In genomic region chr2:95012881-95013550, GRCh38 we compare ENCODE assay signal across 8 cellular contexts. TPM values are rescaled to one million over a fixed set of nuclear protein-coding genes. Genes with fewer than 3 reads are reported as not detected.
DNase-seq lines count a peak whose midpoint lies in the region; ATAC-seq, FAIRE-seq and TF ChIP-seq lines count a peak whose summit lies in the region.

No MANE protein-coding gene starts in this region.

- no peak overlapping the region for H3K14ac ChIP-seq in H9 (ENCODE audit: insufficient read depth, low read length)

- no peak overlapping the region for H2BK5ac ChIP-seq in H9 (ENCODE audit: insufficient read length, low read length)

- TF ChIP-seq POLR2A in GM12891 (IDR thresholded peaks at IDR 0.05; ENCODE audit: low read depth, low read length) = no peak

- no peak overlapping the region for H3K4ac ChIP-seq in H9 (ENCODE audit: low read depth, low read length)

- H3T11ph ChIP-seq in H9 (ENCODE audit: low read length) = no peak overlapping the region

- H3K27ac ChIP-seq in cingulate gyrus (ENCODE audit: low read depth, low read length) (peak overlapping the region; percentile 57), H9 (ENCODE audit: insufficient read length, low read depth, low read length) (no peak overlapping the region)

- no peak overlapping the region for H3K23ac ChIP-seq in H9 (ENCODE audit: insufficient read length, low read depth, low read length)

- no peak overlapping the region for H3K56ac ChIP-seq in H9 (ENCODE audit: insufficient read length, low read depth, low read length)

- H2BK120ac ChIP-seq in H9 (ENCODE audit: low read depth, low read length, poor library complexity, severe bottlenecking) = no peak overlapping the region

- H3K27ac Mint-ChIP-seq in H9 = peak overlapping the region in 1 of 3 experiments; percentile 36; a peak in 1 of 7 replicates

- no peaks in the 10 kb centered on the region; a peak in 1 of 7 replicates for H3K36me3 Mint-ChIP-seq in H9 (ENCODE audit: insufficient read depth in 1 of 3, low read depth in 3 of 3)

- H2BK20ac ChIP-seq in H9 (ENCODE audit: low read depth, low read length, poor library complexity, severe bottlenecking) = no peak overlapping the region

- H4K5ac ChIP-seq in H9 (ENCODE audit: insufficient read length, low read depth, low read length) = no peak overlapping the region

- no peaks in the 10 kb centered on the region for H3K27me3 ChIP-seq in H9 (ENCODE audit: insufficient read depth, low read length)

- no peak overlapping the region for H3K9ac ChIP-seq in H9 (ENCODE audit: extremely low read depth, insufficient read length, low read length)

- H3K9me3 Mint-ChIP-seq in H9 = no peaks in the 10 kb centered on the region

- no peaks in the 10 kb centered on the region for H3K9me3 ChIP-seq in H9 (ENCODE audit: control insufficient read depth, low read depth, low read length)

- H3K4me1 Mint-ChIP-seq in H9 = peaks cover 16 to 28% of the 10 kb centered on the region in 2 experiments

- TF ChIP-seq CTCF in H9 (conservative IDR thresholded peaks at IDR 0.05) = no peak

- H3K79me2 ChIP-seq in H9 (ENCODE audit: insufficient read depth, low read length) = no peaks in the 10 kb centered on the region

- H3K79me1 ChIP-seq in H9 (ENCODE audit: insufficient read depth, low read depth, low read length, poor library complexity, severe bottlenecking) = no peaks in the 10 kb centered on the region

- H3K18ac ChIP-seq in H9 (ENCODE audit: insufficient read length, low read depth, low read length) = no peak overlapping the region

- no peak overlapping the region for H2BK12ac ChIP-seq in H9 (ENCODE audit: insufficient read length, low read depth, low read length)

- H3K4me3 Mint-ChIP-seq in H9 = no peak overlapping the region; a peak in 1 of 5 replicates

- peak; percentile 81 for ATAC-seq in GM19455 (IDR thresholded peaks at IDR 0.05; ENCODE audit: unreplicated experiment)
- peak; percentile 75 for ATAC-seq in HG03097 (IDR thresholded peaks at IDR 0.05; ENCODE audit: low FRiP score, unreplicated experiment)

- H3K27me3 Mint-ChIP-seq in H9 (ENCODE audit: low read depth) = peaks cover 15% of the 10 kb centered on the region

- H3K4me2 ChIP-seq in H9 (ENCODE audit: insufficient read depth, insufficient read length, low read length) = no peak overlapping the region

- H4K91ac ChIP-seq in H9 (ENCODE audit: insufficient read length, low read depth, low read length) = no peak overlapping the region

- no peak overlapping the region for H2BK15ac ChIP-seq in H9 (ENCODE audit: low read depth, low read length)

- no peaks in the 10 kb centered on the region for H3K4me1 ChIP-seq in H9 (ENCODE audit: insufficient read depth, low read length)

- H3K23me2 ChIP-seq in H9 (ENCODE audit: insufficient read length, low read depth, low read length, poor library complexity, severe bottlenecking) = no peaks in the 10 kb centered on the region

- no CpG with 5 or more reads among the region's 10 CpGs for WGBS in H9 (ENCODE audit: extremely low coverage, insufficient read length, low lambda C conversion rate)

- no peak overlapping the region for H2AFZ ChIP-seq in H9 (ENCODE audit: low read length)

- H4K8ac ChIP-seq in H9 (replicated peaks; ENCODE audit: insufficient read length, low read depth, low read length) = no peak overlapping the region

- H2AK5ac ChIP-seq in H9 (ENCODE audit: insufficient read length, low read length) = no peak overlapping the region

- FAIRE-seq in GM12891 (lab: Jason Lieb, UNC) = no peak

- peak; percentile 34 for DNase-seq in GM12891 (ENCODE audit: insufficient read length, low spot score)
- DNase-seq in DMS79 (lab: John Stamatoyannopoulos, UW) = no peak
- DNase-seq in NCI-H345 (lab: John Stamatoyannopoulos, UW) = no peak
- DNase-seq in SIG-M5 (lab: John Stamatoyannopoulos, UW) = no peak
- DNase-seq in H9 = no peak

- H4K20me1 ChIP-seq in H9 (ENCODE audit: control insufficient read depth, insufficient read depth, insufficient read length) = no peaks in the 10 kb centered on the region

TF ChIP-seq in GM12891, 5 proteins besides CTCF, POLR2A, EP300 and RAD21:
- no peak for TF ChIP-seq POLR2AphosphoS5 (IDR thresholded peaks at IDR 0.05; ENCODE audit: low read depth, low read length)
- no peak for TF ChIP-seq PAX5 (IDR thresholded peaks at IDR 0.05; ENCODE audit: insufficient read depth, low read length, severe bottlenecking)
- no peak for TF ChIP-seq TAF1 (IDR thresholded peaks at IDR 0.05; ENCODE audit: low read depth, low read length)
- TF ChIP-seq SPI1 (IDR thresholded peaks at IDR 0.05; ENCODE audit: low read depth, low read length) = peak; percentile 47
- no peak for TF ChIP-seq POU2F2 (IDR thresholded peaks at IDR 0.05; ENCODE audit: low read depth, low read length)

RNA-seq across cellular contexts. Expression of gene MAL, which starts 12.5 kb away (rescaled TPM):
- 11.2 TPM for polyA plus RNA-seq in GM12891 (2012; ENCODE audit: low read depth, missing spikeins)
- total RNA-seq in H9 (2021) = not detected in 2 replicates
